In the genomic region with DNA sequence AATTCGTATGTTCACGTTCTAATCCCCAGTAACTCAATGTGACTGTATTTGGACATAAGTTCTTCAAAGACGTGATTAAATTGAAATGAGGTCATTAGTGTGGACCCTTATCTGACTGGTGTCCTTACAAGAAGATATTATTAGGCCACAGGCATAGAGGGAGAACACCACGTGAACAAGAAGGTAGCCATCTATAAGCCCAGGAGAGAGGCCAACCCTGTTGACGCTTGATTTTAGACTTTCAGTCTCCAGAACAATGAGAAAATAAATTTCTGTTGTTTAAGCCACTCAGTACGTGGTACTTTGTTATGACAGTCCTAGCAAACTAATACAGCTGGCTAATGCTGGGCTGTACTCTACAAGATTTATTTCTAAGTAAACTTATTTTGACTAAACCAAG, we compare ENCODE assay signal across 1 cellular context.
TF ChIP-seq lines count a peak whose summit lies in the region.

No MANE protein-coding gene starts in this region.

TF ChIP-seq in K562, 482 proteins besides CTCF, POLR2A, EP300 and RAD21:
- TF ChIP-seq, protein P1, sequence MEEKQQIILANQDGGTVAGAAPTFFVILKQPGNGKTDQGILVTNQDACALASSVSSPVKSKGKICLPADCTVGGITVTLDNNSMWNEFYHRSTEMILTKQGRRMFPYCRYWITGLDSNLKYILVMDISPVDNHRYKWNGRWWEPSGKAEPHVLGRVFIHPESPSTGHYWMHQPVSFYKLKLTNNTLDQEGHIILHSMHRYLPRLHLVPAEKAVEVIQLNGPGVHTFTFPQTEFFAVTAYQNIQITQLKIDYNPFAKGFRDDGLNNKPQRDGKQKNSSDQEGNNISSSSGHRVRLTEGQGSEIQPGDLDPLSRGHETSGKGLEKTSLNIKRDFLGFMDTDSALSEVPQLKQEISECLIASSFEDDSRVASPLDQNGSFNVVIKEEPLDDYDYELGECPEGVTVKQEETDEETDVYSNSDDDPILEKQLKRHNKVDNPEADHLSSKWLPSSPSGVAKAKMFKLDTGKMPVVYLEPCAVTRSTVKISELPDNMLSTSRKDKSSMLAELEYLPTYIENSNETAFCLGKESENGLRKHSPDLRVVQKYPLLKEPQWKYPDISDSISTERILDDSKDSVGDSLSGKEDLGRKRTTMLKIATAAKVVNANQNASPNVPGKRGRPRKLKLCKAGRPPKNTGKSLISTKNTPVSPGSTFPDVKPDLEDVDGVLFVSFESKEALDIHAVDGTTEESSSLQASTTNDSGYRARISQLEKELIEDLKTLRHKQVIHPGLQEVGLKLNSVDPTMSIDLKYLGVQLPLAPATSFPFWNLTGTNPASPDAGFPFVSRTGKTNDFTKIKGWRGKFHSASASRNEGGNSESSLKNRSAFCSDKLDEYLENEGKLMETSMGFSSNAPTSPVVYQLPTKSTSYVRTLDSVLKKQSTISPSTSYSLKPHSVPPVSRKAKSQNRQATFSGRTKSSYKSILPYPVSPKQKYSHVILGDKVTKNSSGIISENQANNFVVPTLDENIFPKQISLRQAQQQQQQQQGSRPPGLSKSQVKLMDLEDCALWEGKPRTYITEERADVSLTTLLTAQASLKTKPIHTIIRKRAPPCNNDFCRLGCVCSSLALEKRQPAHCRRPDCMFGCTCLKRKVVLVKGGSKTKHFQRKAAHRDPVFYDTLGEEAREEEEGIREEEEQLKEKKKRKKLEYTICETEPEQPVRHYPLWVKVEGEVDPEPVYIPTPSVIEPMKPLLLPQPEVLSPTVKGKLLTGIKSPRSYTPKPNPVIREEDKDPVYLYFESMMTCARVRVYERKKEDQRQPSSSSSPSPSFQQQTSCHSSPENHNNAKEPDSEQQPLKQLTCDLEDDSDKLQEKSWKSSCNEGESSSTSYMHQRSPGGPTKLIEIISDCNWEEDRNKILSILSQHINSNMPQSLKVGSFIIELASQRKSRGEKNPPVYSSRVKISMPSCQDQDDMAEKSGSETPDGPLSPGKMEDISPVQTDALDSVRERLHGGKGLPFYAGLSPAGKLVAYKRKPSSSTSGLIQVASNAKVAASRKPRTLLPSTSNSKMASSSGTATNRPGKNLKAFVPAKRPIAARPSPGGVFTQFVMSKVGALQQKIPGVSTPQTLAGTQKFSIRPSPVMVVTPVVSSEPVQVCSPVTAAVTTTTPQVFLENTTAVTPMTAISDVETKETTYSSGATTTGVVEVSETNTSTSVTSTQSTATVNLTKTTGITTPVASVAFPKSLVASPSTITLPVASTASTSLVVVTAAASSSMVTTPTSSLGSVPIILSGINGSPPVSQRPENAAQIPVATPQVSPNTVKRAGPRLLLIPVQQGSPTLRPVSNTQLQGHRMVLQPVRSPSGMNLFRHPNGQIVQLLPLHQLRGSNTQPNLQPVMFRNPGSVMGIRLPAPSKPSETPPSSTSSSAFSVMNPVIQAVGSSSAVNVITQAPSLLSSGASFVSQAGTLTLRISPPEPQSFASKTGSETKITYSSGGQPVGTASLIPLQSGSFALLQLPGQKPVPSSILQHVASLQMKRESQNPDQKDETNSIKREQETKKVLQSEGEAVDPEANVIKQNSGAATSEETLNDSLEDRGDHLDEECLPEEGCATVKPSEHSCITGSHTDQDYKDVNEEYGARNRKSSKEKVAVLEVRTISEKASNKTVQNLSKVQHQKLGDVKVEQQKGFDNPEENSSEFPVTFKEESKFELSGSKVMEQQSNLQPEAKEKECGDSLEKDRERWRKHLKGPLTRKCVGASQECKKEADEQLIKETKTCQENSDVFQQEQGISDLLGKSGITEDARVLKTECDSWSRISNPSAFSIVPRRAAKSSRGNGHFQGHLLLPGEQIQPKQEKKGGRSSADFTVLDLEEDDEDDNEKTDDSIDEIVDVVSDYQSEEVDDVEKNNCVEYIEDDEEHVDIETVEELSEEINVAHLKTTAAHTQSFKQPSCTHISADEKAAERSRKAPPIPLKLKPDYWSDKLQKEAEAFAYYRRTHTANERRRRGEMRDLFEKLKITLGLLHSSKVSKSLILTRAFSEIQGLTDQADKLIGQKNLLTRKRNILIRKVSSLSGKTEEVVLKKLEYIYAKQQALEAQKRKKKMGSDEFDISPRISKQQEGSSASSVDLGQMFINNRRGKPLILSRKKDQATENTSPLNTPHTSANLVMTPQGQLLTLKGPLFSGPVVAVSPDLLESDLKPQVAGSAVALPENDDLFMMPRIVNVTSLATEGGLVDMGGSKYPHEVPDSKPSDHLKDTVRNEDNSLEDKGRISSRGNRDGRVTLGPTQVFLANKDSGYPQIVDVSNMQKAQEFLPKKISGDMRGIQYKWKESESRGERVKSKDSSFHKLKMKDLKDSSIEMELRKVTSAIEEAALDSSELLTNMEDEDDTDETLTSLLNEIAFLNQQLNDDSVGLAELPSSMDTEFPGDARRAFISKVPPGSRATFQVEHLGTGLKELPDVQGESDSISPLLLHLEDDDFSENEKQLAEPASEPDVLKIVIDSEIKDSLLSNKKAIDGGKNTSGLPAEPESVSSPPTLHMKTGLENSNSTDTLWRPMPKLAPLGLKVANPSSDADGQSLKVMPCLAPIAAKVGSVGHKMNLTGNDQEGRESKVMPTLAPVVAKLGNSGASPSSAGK (IDR thresholded peaks at IDR 0.05) = peak; percentile 41
- TF ChIP-seq L3MBTL2 (IDR thresholded peaks at IDR 0.05) (peak; percentile 72), PURB (CRISPR knock-in tag; IDR thresholded peaks at IDR 0.05; ENCODE audit: low read depth) (no peak), ZNF778 (CRISPR knock-in tag; IDR thresholded peaks at IDR 0.05) (no peak), CBFA2T2 (conservative IDR thresholded peaks at IDR 0.05) (no peak), SMC3 (conservative IDR thresholded peaks at IDR 0.05; ENCODE audit: insufficient read depth, low read depth, low read length) (no peak)
- TF ChIP-seq, protein P2, sequence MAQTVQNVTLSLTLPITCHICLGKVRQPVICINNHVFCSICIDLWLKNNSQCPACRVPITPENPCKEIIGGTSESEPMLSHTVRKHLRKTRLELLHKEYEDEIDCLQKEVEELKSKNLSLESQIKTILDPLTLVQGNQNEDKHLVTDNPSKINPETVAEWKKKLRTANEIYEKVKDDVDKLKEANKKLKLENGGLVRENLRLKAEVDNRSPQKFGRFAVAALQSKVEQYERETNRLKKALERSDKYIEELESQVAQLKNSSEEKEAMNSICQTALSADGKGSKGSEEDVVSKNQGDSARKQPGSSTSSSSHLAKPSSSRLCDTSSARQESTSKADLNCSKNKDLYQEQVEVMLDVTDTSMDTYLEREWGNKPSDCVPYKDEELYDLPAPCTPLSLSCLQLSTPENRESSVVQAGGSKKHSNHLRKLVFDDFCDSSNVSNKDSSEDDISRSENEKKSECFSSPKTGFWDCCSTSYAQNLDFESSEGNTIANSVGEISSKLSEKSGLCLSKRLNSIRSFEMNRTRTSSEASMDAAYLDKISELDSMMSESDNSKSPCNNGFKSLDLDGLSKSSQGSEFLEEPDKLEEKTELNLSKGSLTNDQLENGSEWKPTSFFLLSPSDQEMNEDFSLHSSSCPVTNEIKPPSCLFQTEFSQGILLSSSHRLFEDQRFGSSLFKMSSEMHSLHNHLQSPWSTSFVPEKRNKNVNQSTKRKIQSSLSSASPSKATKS (CRISPR knock-in tag; IDR thresholded peaks at IDR 0.05) = no peak
- TF ChIP-seq, protein P3, sequence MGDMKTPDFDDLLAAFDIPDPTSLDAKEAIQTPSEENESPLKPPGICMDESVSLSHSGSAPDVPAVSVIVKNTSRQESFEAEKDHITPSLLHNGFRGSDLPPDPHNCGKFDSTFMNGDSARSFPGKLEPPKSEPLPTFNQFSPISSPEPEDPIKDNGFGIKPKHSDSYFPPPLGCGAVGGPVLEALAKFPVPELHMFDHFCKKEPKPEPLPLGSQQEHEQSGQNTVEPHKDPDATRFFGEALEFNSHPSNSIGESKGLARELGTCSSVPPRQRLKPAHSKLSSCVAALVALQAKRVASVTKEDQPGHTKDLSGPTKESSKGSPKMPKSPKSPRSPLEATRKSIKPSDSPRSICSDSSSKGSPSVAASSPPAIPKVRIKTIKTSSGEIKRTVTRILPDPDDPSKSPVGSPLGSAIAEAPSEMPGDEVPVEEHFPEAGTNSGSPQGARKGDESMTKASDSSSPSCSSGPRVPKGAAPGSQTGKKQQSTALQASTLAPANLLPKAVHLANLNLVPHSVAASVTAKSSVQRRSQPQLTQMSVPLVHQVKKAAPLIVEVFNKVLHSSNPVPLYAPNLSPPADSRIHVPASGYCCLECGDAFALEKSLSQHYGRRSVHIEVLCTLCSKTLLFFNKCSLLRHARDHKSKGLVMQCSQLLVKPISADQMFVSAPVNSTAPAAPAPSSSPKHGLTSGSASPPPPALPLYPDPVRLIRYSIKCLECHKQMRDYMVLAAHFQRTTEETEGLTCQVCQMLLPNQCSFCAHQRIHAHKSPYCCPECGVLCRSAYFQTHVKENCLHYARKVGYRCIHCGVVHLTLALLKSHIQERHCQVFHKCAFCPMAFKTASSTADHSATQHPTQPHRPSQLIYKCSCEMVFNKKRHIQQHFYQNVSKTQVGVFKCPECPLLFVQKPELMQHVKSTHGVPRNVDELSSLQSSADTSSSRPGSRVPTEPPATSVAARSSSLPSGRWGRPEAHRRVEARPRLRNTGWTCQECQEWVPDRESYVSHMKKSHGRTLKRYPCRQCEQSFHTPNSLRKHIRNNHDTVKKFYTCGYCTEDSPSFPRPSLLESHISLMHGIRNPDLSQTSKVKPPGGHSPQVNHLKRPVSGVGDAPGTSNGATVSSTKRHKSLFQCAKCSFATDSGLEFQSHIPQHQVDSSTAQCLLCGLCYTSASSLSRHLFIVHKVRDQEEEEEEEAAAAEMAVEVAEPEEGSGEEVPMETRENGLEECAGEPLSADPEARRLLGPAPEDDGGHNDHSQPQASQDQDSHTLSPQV (IDR thresholded peaks at IDR 0.05) = peak; percentile 68
- TF ChIP-seq, protein P4, sequence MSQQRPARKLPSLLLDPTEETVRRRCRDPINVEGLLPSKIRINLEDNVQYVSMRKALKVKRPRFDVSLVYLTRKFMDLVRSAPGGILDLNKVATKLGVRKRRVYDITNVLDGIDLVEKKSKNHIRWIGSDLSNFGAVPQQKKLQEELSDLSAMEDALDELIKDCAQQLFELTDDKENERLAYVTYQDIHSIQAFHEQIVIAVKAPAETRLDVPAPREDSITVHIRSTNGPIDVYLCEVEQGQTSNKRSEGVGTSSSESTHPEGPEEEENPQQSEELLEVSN (IDR thresholded peaks at IDR 0.05; ENCODE audit: borderline replicate concordance in 1 of 2, extremely low read depth in 1 of 2, insufficient read depth in 1 of 2, insufficient read length in 1 of 2, low read depth in 1 of 2, low read length in 1 of 2, poor library complexity in 1 of 2, severe bottlenecking in 1 of 2) = peak in 1 of 2 experiments; percentile 32
- TF ChIP-seq, protein P5, sequence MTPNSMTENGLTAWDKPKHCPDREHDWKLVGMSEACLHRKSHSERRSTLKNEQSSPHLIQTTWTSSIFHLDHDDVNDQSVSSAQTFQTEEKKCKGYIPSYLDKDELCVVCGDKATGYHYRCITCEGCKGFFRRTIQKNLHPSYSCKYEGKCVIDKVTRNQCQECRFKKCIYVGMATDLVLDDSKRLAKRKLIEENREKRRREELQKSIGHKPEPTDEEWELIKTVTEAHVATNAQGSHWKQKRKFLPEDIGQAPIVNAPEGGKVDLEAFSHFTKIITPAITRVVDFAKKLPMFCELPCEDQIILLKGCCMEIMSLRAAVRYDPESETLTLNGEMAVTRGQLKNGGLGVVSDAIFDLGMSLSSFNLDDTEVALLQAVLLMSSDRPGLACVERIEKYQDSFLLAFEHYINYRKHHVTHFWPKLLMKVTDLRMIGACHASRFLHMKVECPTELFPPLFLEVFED (CRISPR knock-in tag; conservative IDR thresholded peaks at IDR 0.05) = no peak
